ENCODE assay signal across 25 cellular contexts in the genomic region with DNA sequence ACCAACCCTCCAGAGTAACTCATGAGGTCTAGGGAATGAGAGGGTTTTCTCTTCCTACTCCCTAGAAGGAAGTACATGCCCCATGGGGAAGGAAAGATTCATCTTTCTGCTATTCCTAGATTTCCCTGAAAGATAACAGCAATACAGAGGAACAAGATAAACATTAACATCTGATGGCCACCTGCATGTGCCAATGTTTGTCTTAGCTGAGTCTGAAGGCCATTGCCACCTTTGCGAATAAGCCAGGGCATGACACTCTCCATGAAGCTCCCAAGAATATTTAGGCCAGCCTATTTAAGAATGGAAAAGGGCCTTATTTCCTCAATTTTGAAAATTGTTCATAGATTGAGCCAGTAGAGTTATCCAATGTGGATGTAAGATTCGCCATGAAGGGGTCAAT. TPM values are rescaled to one million over a fixed set of nuclear protein-coding genes. Genes with fewer than 3 reads are reported as not detected.
"Had no signal": no experiment of that assay in that cellular context is flagged by ENCODE, and none has a peak within 500 bp of the region (broad histone marks: within the 10 kb centered on the region; RNA-seq: fewer than 3 reads in every experiment).

No MANE protein-coding gene starts in this region.

- H3K9me3 ChIP-seq: Peyer's patch, SJCRH30, SK-N-SH had no signal

- H3K27ac ChIP-seq: RWPE1, SJCRH30, VCaP had no signal

- H3K27me3 ChIP-seq: Peyer's patch, SJCRH30 had no signal

- H3K4me3 ChIP-seq: Peyer's patch, SJCRH30 had no signal

- ATAC-seq: activated T-helper 17 cell treated with anti-CD3 and anti-CD28 coated beads, Interleukin-2, amount 50 U/mL, for 72 hours had no signal

- H3K4me1 ChIP-seq: Peyer's patch, SJCRH30 had no signal

- DNase-seq: activated CD4-positive, alpha-beta memory T cell treated with anti-CD3 and anti-CD28 coated beads for 36 hours; activated CD4-positive, alpha-beta T cell treated with anti-CD3 and anti-CD28 coated beads, Interleukin-2, amount 10 ng/mL, durations not matched to agents 7 days and 5 days; activated CD4-positive, CD25-positive, alpha-beta regulatory T cell; activated gamma-delta T cell; activated naive CD4-positive, alpha-beta T cell treated with anti-CD3 and anti-CD28 coated beads for 36 hours; activated T-cell treated with anti-CD3 and anti-CD28 coated beads for 4 hours; activated T-cell treated with anti-CD3 and anti-CD28 coated beads, Interleukin-2, amount 50 U/mL, for 48 hours; KG1; NCI-H1092; NCI-H1417; NCI-H1694; NCI-H2029; NCI-H345; NCI-H510A; NCI-H526 treated with DMSO at 0.1 percent for 48 hours; Right ventricle myocardium superior; SJCRH30; SK-N-SH; T-helper 1 cell had no signal

- H3K36me3 ChIP-seq: Peyer's patch, SJCRH30 had no signal

- H3K9ac ChIP-seq: SK-N-SH had no signal

RNA-seq across cellular contexts. Expression of gene IGF1, which starts 26.0 kb away (rescaled TPM):
- total RNA-seq: activated CD4-positive, alpha-beta memory T cell treated with anti-CD3 and anti-CD28 coated beads for 36 hours; activated naive CD4-positive, alpha-beta T cell treated with anti-CD3 and anti-CD28 coated beads for 36 hours; LHCN-M2; MCF 10A had no signal
